Comparison of ENCODE assay signal across 1 cellular context in genomic region chr2:170814551-170815245, GRCh38.
TF ChIP-seq lines count a peak whose summit lies in the region.

No MANE protein-coding gene starts in this region.

TF ChIP-seq in HepG2, 621 proteins besides CTCF, POLR2A, EP300 and RAD21:
- TF ChIP-seq POGK (CRISPR knock-in tag; conservative IDR thresholded peaks at IDR 0.05) (no peak), SNAPC5 (CRISPR knock-in tag; IDR thresholded peaks at IDR 0.05; ENCODE audit: borderline replicate concordance) (0 out of 2 replicates have a peak, but pooled peaks have one; percentile 11)
